In the genomic region with DNA sequence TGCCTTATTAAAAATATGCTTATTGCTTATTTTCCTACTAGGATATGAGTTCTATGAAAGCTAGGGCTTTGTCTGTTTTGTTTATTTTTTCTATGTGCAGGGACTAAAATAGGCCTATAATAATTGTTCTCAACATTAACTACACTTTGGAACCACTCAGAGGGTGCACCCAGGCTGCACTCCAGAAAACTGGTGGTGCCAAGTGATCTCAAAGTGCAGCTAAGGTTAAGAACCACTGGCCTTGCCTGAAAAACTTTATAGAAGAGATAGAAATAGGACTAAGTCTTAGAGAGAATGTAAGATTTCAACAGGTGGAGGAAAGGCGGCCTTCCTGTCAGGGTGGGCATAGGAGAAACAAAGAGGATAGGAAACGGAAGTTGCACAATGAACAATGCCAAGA, we compare ENCODE assay signal across 38 cellular contexts. TPM values are rescaled to one million over a fixed set of nuclear protein-coding genes. Genes with fewer than 3 reads are reported as not detected.
"Had no signal": no experiment of that assay in that cellular context is flagged by ENCODE, and none has a peak within 500 bp of the region (broad histone marks: within the 10 kb centered on the region; RNA-seq: fewer than 3 reads in every experiment).

No MANE protein-coding gene starts in this region.

- H3K9me3 ChIP-seq: ascending aorta had no signal

- H3K36me3 ChIP-seq: ascending aorta, cardiac muscle cell had no signal

- ATAC-seq: activated CD8-positive, alpha-beta T cell treated with anti-CD3 and anti-CD28 coated beads for 36 hours; activated T-cell treated with anti-CD3 and anti-CD28 coated beads, Interleukin-2, amount 50 U/mL, for 72 hours; activated T-helper 17 cell treated with anti-CD3 and anti-CD28 coated beads, Interleukin-2, amount 50 U/mL, for 72 hours; Right ventricle myocardium inferior had no signal

- H3K27ac ChIP-seq: ascending aorta, cardiac muscle cell, KMS-11, PC-9, RWPE1, VCaP had no signal

- DNase-seq: activated CD4-positive, alpha-beta T cell treated with anti-CD3 and anti-CD28 coated beads, Interleukin-2, amount 10 ng/mL, durations not matched to agents 24 days and 14 days; activated CD4-positive, alpha-beta T cell treated with anti-CD3 and anti-CD28 coated beads, Interleukin-2, amount 50 U/mL, for 4 hours; activated CD8-positive, alpha-beta T cell treated with anti-CD3 and anti-CD28 coated beads for 36 hours; activated effector memory CD4-positive, alpha-beta T cell treated with anti-CD3 and anti-CD28 coated beads, Interleukin-2, amount 50 U/mL, for 16 hours; activated naive CD4-positive, alpha-beta T cell; activated naive CD4-positive, alpha-beta T cell treated with anti-CD3 and anti-CD28 coated beads, Interleukin-2, amount 50 U/mL, for 16 hours; activated naive CD8-positive, alpha-beta T cell treated with anti-CD3 and anti-CD28 coated beads for 36 hours; activated T-cell treated with anti-CD3 and anti-CD28 coated beads, Interleukin-2, amount 50 U/mL, for 1 hour; activated T-cell treated with anti-CD3 and anti-CD28 coated beads, Interleukin-2, amount 50 U/mL, for 72 hours; amygdala; MM.1S; NCI-H1048; NCI-H1417 treated with DMSO at 0.1 percent for 48 hours; NCI-H187 treated with DMSO at 0.1 percent for 48 hours; NCI-H2081; NCI-H2171 treated with DMSO at 0.1 percent for 48 hours; NCI-H2227 treated with DMSO at 0.1 percent for 48 hours; NCI-H446; NCI-H510A treated with DMSO at 0.1 percent for 48 hours; NCI-H526 treated with DMSO at 0.1 percent for 48 hours; NCI-H82; PC-9; SIG-M5; SW 1271; T-helper 1 cell; T-helper 2 cell; T-helper 9 cell had no signal

- H3K4me3 ChIP-seq: ascending aorta, cardiac muscle cell, PC-9 had no signal

- FAIRE-seq: RCC 7860 had no signal

- H3K27me3 ChIP-seq: ascending aorta, cardiac muscle cell had no signal

- H3K4me1 ChIP-seq: ascending aorta had no signal

RNA-seq across cellular contexts. Expression of gene NR1H4, which starts 37.7 kb away (rescaled TPM):
- total RNA-seq: activated CD4-positive, alpha-beta T cell treated with anti-CD3 and anti-CD28 coated beads, Interleukin-2, amount 10 ng/mL, durations not matched to agents 24 days and 14 days; activated CD8-positive, alpha-beta memory T cell treated with anti-CD3 and anti-CD28 coated beads for 36 hours; activated CD8-positive, alpha-beta T cell treated with anti-CD3 and anti-CD28 coated beads for 36 hours; activated naive CD8-positive, alpha-beta T cell treated with anti-CD3 and anti-CD28 coated beads for 36 hours; activated T-cell treated with anti-CD3 and anti-CD28 coated beads, Interleukin-2, amount 50 U/mL, for 72 hours; activated T-helper 17 cell treated with anti-CD3 and anti-CD28 coated beads, Interleukin-2, amount 50 U/mL, for 72 hours; cardiac muscle cell; chondrocyte; LHCN-M2; PC-9; Right ventricle myocardium inferior had no signal
- polyA plus RNA-seq: cardiac muscle cell had no signal
